1 cellular context compared by ENCODE assay signal in genomic region chr2:27723372-27724144, GRCh38.
A peak's percentile ranks its signal among the peaks of the same experiment; 100 is the strongest.
TF ChIP-seq lines count a peak whose summit lies in the region.

No MANE protein-coding gene starts in this region.

TF ChIP-seq in HepG2, 621 proteins besides CTCF, POLR2A, EP300 and RAD21 (continued from another document and continues in another):
- TF ChIP-seq ZNF275 (CRISPR knock-in tag; IDR thresholded peaks at IDR 0.05; ENCODE audit: borderline replicate concordance) (no peak), THAP9 (CRISPR knock-in tag; IDR thresholded peaks at IDR 0.05; ENCODE audit: borderline replicate concordance) (peak; percentile 46), KLF15 (CRISPR knock-in tag; IDR thresholded peaks at IDR 0.05; ENCODE audit: borderline replicate concordance) (peak; percentile 32), ZXDC (CRISPR knock-in tag; IDR thresholded peaks at IDR 0.05) (peak; percentile 61; the same call in 1 of the 2 replicates), HNRNPL (IDR thresholded peaks at IDR 0.05; ENCODE audit: low read depth, low read length) (0 out of 2 replicates have a peak, but pooled peaks have one; percentile 22), U2AF2 (IDR thresholded peaks at IDR 0.05; ENCODE audit: low read depth, low read length) (no peak), TBL1XR1 (IDR thresholded peaks at IDR 0.05; ENCODE audit: borderline replicate concordance, low read length, partially characterized antibody) (peak; percentile 43), NCOA5 (CRISPR knock-in tag; IDR thresholded peaks at IDR 0.05) (no peak), PHF20 (CRISPR knock-in tag; IDR thresholded peaks at IDR 0.05) (0 out of 2 replicates have a peak, but pooled peaks have one; percentile 30), MAFF (IDR thresholded peaks at IDR 0.05; ENCODE audit: low read depth, low read length) (0 out of 2 replicates have a peak, but pooled peaks have one; percentile 1), HOXA3 (CRISPR knock-in tag; IDR thresholded peaks at IDR 0.05) (peak; percentile 42; the same call in 1 of the 2 replicates), YY1 (IDR thresholded peaks at IDR 0.05; ENCODE audit: insufficient read depth, insufficient replicate concordance, low read depth, low read length) (no peak), MAF1 (CRISPR knock-in tag; IDR thresholded peaks at IDR 0.05; ENCODE audit: borderline replicate concordance) (0 out of 2 replicates have a peak, but pooled peaks have one; percentile 50), SMAD3 (CRISPR knock-in tag; IDR thresholded peaks at IDR 0.05) (0 out of 2 replicates have a peak, but pooled peaks have one; percentile 32), ZNF891 (CRISPR knock-in tag; IDR thresholded peaks at IDR 0.05) (peak; percentile 18; the same call in 1 of the 2 replicates), NFKBIZ (CRISPR knock-in tag; IDR thresholded peaks at IDR 0.05) (peak; percentile 63; the same call in 1 of the 2 replicates), IRF2 (CRISPR knock-in tag; IDR thresholded peaks at IDR 0.05) (peak; percentile 55; the same call in 1 of the 2 replicates), ZNF580 (CRISPR knock-in tag; IDR thresholded peaks at IDR 0.05; ENCODE audit: borderline replicate concordance, low read depth) (peak; percentile 76; the same call in 1 of the 2 replicates), ZBTB26 (CRISPR knock-in tag; IDR thresholded peaks at IDR 0.05; ENCODE audit: borderline replicate concordance) (0 out of 2 replicates have a peak, but pooled peaks have one; percentile 18), GABPA (IDR thresholded peaks at IDR 0.05; ENCODE audit: low read depth, low read length) (no peak), GABPA (CRISPR knock-in tag; IDR thresholded peaks at IDR 0.05; ENCODE audit: low read depth) (peak; percentile 26; the same call in 1 of the 2 replicates), SMAD9 (CRISPR knock-in tag; IDR thresholded peaks at IDR 0.05) (no peak), ZGPAT (CRISPR knock-in tag; IDR thresholded peaks at IDR 0.05) (peak; percentile 52), HMGXB4 (CRISPR knock-in tag; IDR thresholded peaks at IDR 0.05; ENCODE audit: borderline replicate concordance in 1 of 2, low read depth in 1 of 2) (peak; percentile 68 to 81), MIER3 (CRISPR knock-in tag; IDR thresholded peaks at IDR 0.05; ENCODE audit: borderline replicate concordance) (peak; percentile 22; the same call in 1 of the 2 replicates), ZSCAN9 (CRISPR knock-in tag; IDR thresholded peaks at IDR 0.05; ENCODE audit: borderline replicate concordance) (peak; percentile 77; the same call in 1 of the 2 replicates), ZKSCAN1 (IDR thresholded peaks at IDR 0.05; ENCODE audit: low read length) (peak; percentile 64; the same call in 1 of the 2 replicates), SMAD1 (CRISPR knock-in tag; IDR thresholded peaks at IDR 0.05; ENCODE audit: borderline replicate concordance, low read depth) (0 out of 2 replicates have a peak, but pooled peaks have one; percentile 62), FOXO1 (CRISPR knock-in tag; IDR thresholded peaks at IDR 0.05) (peak; percentile 36; the same call in 1 of the 2 replicates), KAT7 (CRISPR knock-in tag; IDR thresholded peaks at IDR 0.05; ENCODE audit: borderline replicate concordance) (0 out of 2 replicates have a peak, but pooled peaks have one; percentile 59), ZNF678 (CRISPR knock-in tag; IDR thresholded peaks at IDR 0.05) (no peak), ZNF646 (CRISPR knock-in tag; IDR thresholded peaks at IDR 0.05) (peak; percentile 31; the same call in 1 of the 2 replicates), HOXD1 (CRISPR knock-in tag; IDR thresholded peaks at IDR 0.05) (no peak), MYPOP (CRISPR knock-in tag; IDR thresholded peaks at IDR 0.05) (no peak), MLLT10 (CRISPR knock-in tag; IDR thresholded peaks at IDR 0.05) (no peak), ZNF589 (CRISPR knock-in tag; conservative IDR thresholded peaks at IDR 0.05) (no peak), ZNF225 (CRISPR knock-in tag; IDR thresholded peaks at IDR 0.05) (peak; percentile 29; the same call in 1 of the 2 replicates), HNF4A (CRISPR knock-in tag; IDR thresholded peaks at IDR 0.05) (peak; percentile 73), KDM3A (CRISPR knock-in tag; IDR thresholded peaks at IDR 0.05; ENCODE audit: low read depth) (0 out of 2 replicates have a peak, but pooled peaks have one; percentile 39)
